In the genomic region with DNA sequence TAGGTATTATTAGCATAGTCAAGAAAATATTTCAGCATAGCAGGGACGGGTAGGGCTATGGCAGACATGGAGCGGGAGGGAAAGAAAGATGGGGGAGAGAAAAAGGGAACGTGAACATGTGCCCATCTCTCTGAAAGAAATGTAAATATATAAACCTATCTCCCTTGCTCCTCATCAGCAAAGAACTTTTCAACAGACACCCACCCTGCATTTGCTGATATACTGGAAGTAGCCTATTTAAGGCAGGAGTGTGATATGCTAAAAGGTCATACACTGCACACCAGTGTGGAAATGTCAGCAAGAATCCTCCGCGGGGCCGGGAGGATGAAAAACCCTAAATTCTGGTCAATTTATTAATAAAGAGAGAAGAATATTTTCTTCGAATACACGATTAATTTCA, we compare ENCODE assay signal across 13 cellular contexts. TPM values are rescaled to one million over a fixed set of nuclear protein-coding genes. Genes with fewer than 3 reads are reported as not detected.
DNase-seq lines count a peak whose midpoint lies in the region; ATAC-seq, FAIRE-seq and TF ChIP-seq lines count a peak whose summit lies in the region.
"Had no signal": no experiment of that assay in that cellular context is flagged by ENCODE, and none has a peak within 500 bp of the region (broad histone marks: within the 10 kb centered on the region; RNA-seq: fewer than 3 reads in every experiment).

No MANE protein-coding gene starts in this region.

- H3K4me2 ChIP-seq in K562 (ENCODE audit: insufficient read depth, low read length) = peak overlapping the region; percentile 79

- intact Hi-C loops in K562 (cut with micrococcal nuclease) = loop anchor here (5.0 kb wide), 1 partner anchor 101 kb away; no protein-coding TSS in a partner anchor
- intact Hi-C loops in lower lobe of right lung (cut with DNase I) = no loop called here
- intact Hi-C loops in gastrocnemius medialis (cut with DNase I; ENCODE audit: low total_unique reads) = loop anchor here (5.0 to 10.0 kb wide), 2 partner anchors 203 to 421 kb away; a partner anchor contains a TSS

- CTCF ChIA-PET in K562 (lab: Yijun Ruan, JAX; ENCODE audit: low intra/inter-chr PET ratio) = no interaction called here

- peak overlapping the region in 1 of 2 experiments; percentile 65; a peak in 2 of 4 replicates for H3K9ac ChIP-seq in K562 (ENCODE audit: insufficient read depth in 1 of 2, low read depth in 2 of 2, low read length in 2 of 2)

- peaks cover 20% of the 10 kb centered on the region for H3K4me1 ChIP-seq in HAP-1
- peaks cover 27 to 45% of the 10 kb centered on the region in 2 experiments for H3K4me1 ChIP-seq in K562 (replicated peaks in 1 of 2; ENCODE audit: control insufficient read depth in 2 of 2, insufficient read depth in 2 of 2, low read length in 2 of 2)
- peaks cover 21% of the 10 kb centered on the region for H3K4me1 ChIP-seq in lower lobe of right lung
- peaks cover 0 to 6% of the 10 kb centered on the region in 2 donors for H3K4me1 ChIP-seq in gastrocnemius medialis

- peak overlapping the region; percentile 43 for H2AFZ ChIP-seq in K562 (ENCODE audit: low read depth, low read length)

- DNase-seq in HAP-1 (ENCODE audit: low spot score in 2 of 2) (no peak), K562 (ENCODE audit: extremely low read depth in 1 of 4, low spot score in 3 of 4) (peak in 1 of 4 experiments; percentile 56), lower lobe of right lung (no peak), iPS-NIHi11 (ENCODE audit: low spot score) (no peak), gastrocnemius medialis (no peak), UCSD-AML1 (lab: John Stamatoyannopoulos, UW; ENCODE audit: unreplicated experiment) (no peak)
- DNase-seq: GF-D8; NCI-H526 treated with DMSO at 0.1 percent for 48 hours; Right ventricle myocardium superior; stimulated activated CD8-positive, alpha-beta memory T cell treated with anti-CD3 and anti-CD28 coated beads, Interleukin-4, amount 100 ng/mL, for 48 hours had no signal

- in situ Hi-C loops in HAP-1 (cut with MboI; ENCODE audit: low sequenced_read_pairs) = no loop called here
- in situ Hi-C loops in K562 (cut with MboI) = no loop called here
- in situ Hi-C loops in gastrocnemius medialis (cut with MboI; ENCODE audit: low sequenced_read_pairs in 4 of 4) = no loop called here

- no peaks in the 10 kb centered on the region for H3K9me1 ChIP-seq in K562 (ENCODE audit: control insufficient read depth, insufficient read depth, low read length)

- 3% methylated on average over 8 of the region's 8 CpGs for WGBS in K562 (ENCODE audit: insufficient coverage, low coverage, missing lambda C conversion rate)

- peak overlapping the region; percentile 61 for H3K4me3 ChIP-seq in HAP-1
- peak overlapping the region; percentile 68 for H3K4me3 ChIP-seq in K562
- H3K4me3 ChIP-seq in lower lobe of right lung = peak overlapping the region; percentile 78
- H3K4me3 ChIP-seq in gastrocnemius medialis = no peak overlapping the region

- TF ChIP-seq EP300 in K562 (IDR thresholded peaks at IDR 0.05; ENCODE audit: low read length) = no peak; the same call in 1 of the 2 replicates

- peaks cover 3% of the 10 kb centered on the region; the same call in 1 of the 2 replicates for H3K9me3 ChIP-seq in HAP-1
- H3K9me3 ChIP-seq in K562 (replicated peaks; ENCODE audit: control insufficient read depth, insufficient read depth, low read depth, low read length) = peaks cover 5% of the 10 kb centered on the region; the same call in 1 of the 2 replicates
- no peaks in the 10 kb centered on the region for H3K9me3 ChIP-seq in lower lobe of right lung
- H3K9me3 ChIP-seq in gastrocnemius medialis = no peaks in the 10 kb centered on the region

- H3K27me3 ChIP-seq in HAP-1 (ENCODE audit: low read depth) (no peaks in the 10 kb centered on the region), K562 (ENCODE audit: control insufficient read depth in 2 of 2, insufficient read depth in 2 of 2, low read length in 2 of 2) (no peaks in the 10 kb centered on the region), lower lobe of right lung (ENCODE audit: low read depth) (no peaks in the 10 kb centered on the region), gastrocnemius medialis (peaks cover 0 to 4% (median 0%) of the 10 kb centered on the region in 3 donors)

- TF ChIP-seq POLR2A in K562 (conservative IDR thresholded peaks at IDR 0.05) = no peak
- TF ChIP-seq POLR2A in gastrocnemius medialis (IDR thresholded peaks at IDR 0.05) = no peak

- FAIRE-seq in K562 (lab: Jason Lieb, UNC) = no peak
- FAIRE-seq: TTC549 had no signal

- peaks cover 80% of the 10 kb centered on the region for H3K79me2 ChIP-seq in K562 (ENCODE audit: control insufficient read depth, insufficient read depth, low read length)

- no peak for TF ChIP-seq CTCF in 22Rv1 (IDR thresholded peaks at IDR 0.05)
- no peak for TF ChIP-seq CTCF in K562 (IDR thresholded peaks at IDR 0.05 in 2 of 3, conservative IDR thresholded peaks at IDR 0.05 in 1 of 3; ENCODE audit: insufficient read depth in 2 of 3, low read depth in 1 of 3, low read length in 3 of 3)
- no peak for TF ChIP-seq CTCF in lower lobe of right lung (IDR thresholded peaks at IDR 0.05)
- TF ChIP-seq CTCF in gastrocnemius medialis (IDR thresholded peaks at IDR 0.05 in 4 of 5, conservative IDR thresholded peaks at IDR 0.05 in 1 of 5) = no peak

- POLR2A ChIA-PET in K562 (lab: Yijun Ruan, JAX) = interaction anchor here (1.1 to 1.7 kb wide), 3 partner anchors 12 to 63 kb away, joined by 3 to 4 read pairs (median 3); no protein-coding TSS in a partner anchor

- H4K20me1 ChIP-seq in K562 (replicated peaks; ENCODE audit: control insufficient read depth, insufficient read depth, low read length) = no peaks in the 10 kb centered on the region

- ATAC-seq in K562 (peak; percentile 7), lower lobe of right lung (no peak), gastrocnemius medialis (no peak), GM21367 (IDR thresholded peaks at IDR 0.05; ENCODE audit: unreplicated experiment) (no peak)

- H3K27ac ChIP-seq in 22Rv1 (peak overlapping the region; percentile 41), K562 (ENCODE audit: extremely low read depth, low read depth, low read length) (peak overlapping the region; percentile 54), lower lobe of right lung (no peak overlapping the region), gastrocnemius medialis (no peak overlapping the region)

- no TSS peak for BruUV-seq in K562 (replicated peaks; lab: Mats Ljungman, UMichigan)

- H3K36me3 ChIP-seq in HAP-1 (replicated peaks) (no peaks in the 10 kb centered on the region; the same call in none of the 2 replicates), K562 (ENCODE audit: control insufficient read depth, insufficient read depth, low read length) (peaks cover 2% of the 10 kb centered on the region), lower lobe of right lung (no peaks in the 10 kb centered on the region), gastrocnemius medialis (no peaks in the 10 kb centered on the region)

- TF ChIP-seq RAD21 in K562 (CRISPR knock-in tag; conservative IDR thresholded peaks at IDR 0.05 in 1 of 2, IDR thresholded peaks at IDR 0.05 in 1 of 2) = no peak

TF ChIP-seq in K562, 482 proteins besides CTCF, POLR2A, EP300 and RAD21 (continues in another document):
- TF ChIP-seq CHCHD3 (CRISPR knock-in tag; IDR thresholded peaks at IDR 0.05) (no peak), SRF (CRISPR knock-in tag; IDR thresholded peaks at IDR 0.05) (no peak), BRD9 (IDR thresholded peaks at IDR 0.05; ENCODE audit: low read depth, partially characterized antibody) (no peak), TBL1XR1 (IDR thresholded peaks at IDR 0.05; ENCODE audit: low read length in 2 of 2) (peak in 1 of 2 experiments; percentile 25; a peak in 1 of 4 replicates), MEF2A (IDR thresholded peaks at IDR 0.05; ENCODE audit: control insufficient read depth, low read depth, low read length) (peak; percentile 35; the same call in 1 of the 2 replicates), YY1 (IDR thresholded peaks at IDR 0.05; ENCODE audit: borderline replicate concordance in 1 of 3, control insufficient read depth in 1 of 3, extremely low read depth in 1 of 3, insufficient read depth in 3 of 3, insufficient read length in 1 of 3, insufficient replicate concordance in 2 of 3, low read depth in 1 of 3, low read length in 2 of 3) (peak in 1 of 3 experiments; percentile 33)
- TF ChIP-seq, protein P1, sequence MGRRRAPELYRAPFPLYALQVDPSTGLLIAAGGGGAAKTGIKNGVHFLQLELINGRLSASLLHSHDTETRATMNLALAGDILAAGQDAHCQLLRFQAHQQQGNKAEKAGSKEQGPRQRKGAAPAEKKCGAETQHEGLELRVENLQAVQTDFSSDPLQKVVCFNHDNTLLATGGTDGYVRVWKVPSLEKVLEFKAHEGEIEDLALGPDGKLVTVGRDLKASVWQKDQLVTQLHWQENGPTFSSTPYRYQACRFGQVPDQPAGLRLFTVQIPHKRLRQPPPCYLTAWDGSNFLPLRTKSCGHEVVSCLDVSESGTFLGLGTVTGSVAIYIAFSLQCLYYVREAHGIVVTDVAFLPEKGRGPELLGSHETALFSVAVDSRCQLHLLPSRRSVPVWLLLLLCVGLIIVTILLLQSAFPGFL (CRISPR knock-in tag; IDR thresholded peaks at IDR 0.05) = no peak
- TF ChIP-seq, protein P2, sequence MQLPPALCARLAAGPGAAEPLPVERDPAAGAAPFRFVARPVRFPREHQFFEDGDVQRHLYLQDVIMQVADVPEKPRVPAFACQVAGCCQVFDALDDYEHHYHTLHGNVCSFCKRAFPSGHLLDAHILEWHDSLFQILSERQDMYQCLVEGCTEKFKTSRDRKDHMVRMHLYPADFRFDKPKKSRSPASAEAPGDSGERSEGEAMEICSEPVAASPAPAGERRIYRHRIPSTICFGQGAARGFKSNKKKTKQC (CRISPR knock-in tag; IDR thresholded peaks at IDR 0.05) = no peak

RNA-seq across cellular contexts. Expression of a gene that starts 1.7 kb away (rescaled TPM):
- total RNA-seq in K562 (2011; cell fraction: chromatin; rRNA removed; ENCODE audit: low replicate concordance) = 112 and 313 TPM in 2 replicates
- total RNA-seq in K562 (2011; cell fraction: nucleolus; rRNA removed) = 47.4 and 65.8 TPM in 2 replicates
- total RNA-seq in K562 (2011; cell fraction: nucleoplasm; rRNA removed) = 143 and 203 TPM in 2 replicates
- 19.2 and 22.8 TPM in 2 replicates for total RNA-seq in K562 (2014; rRNA removed)
- total RNA-seq in K562 (2014; rRNA removed; fragmentation: Illumina TruSeq; extraction: Trizol) = 48.9 and 54.3 TPM in 2 replicates
- 26.1 and 27.9 TPM in 2 replicates for total RNA-seq in K562 (2015; rRNA removed; fragmentation: Illumina TruSeq; extraction: Trizol)
- 42.8 and 44.6 TPM in 2 replicates for total RNA-seq in K562 (2021)
- 101 and 122 TPM in 2 replicates for polyA plus RNA-seq in K562 (2011; rRNA removed)
- polyA plus RNA-seq in K562 (2011; cell fraction: cytosol; rRNA removed) = 18.7 and 42.5 TPM in 2 replicates
- 251 and 267 TPM in 2 replicates for polyA plus RNA-seq in K562 (2011; cell fraction: nucleus; rRNA removed)
- 19.2 and 19.7 TPM in 2 replicates for polyA plus RNA-seq in K562 (2012)
- 43.9 and 44.4 TPM in 2 replicates for polyA plus RNA-seq in K562 (2014; fragmentation: Illumina TruSeq; extraction: Trizol)
- polyA plus RNA-seq in K562 (2014; fragmentation: Nextera tagmentation; extraction: Ambion mirVana) = 10 to 100 TPM in 1 of 2 experiments, 1 to 10 TPM in 1; 8.4 to 11.2 TPM
- polyA plus RNA-seq in K562 (2014; rRNA removed) = 27.6 and 31.1 TPM in 2 replicates
- polyA minus RNA-seq in K562 (2011; rRNA and poly(A)+ RNA removed) = 107 and 132 TPM in 2 replicates
- 31.1 and 32.9 TPM in 2 replicates for polyA minus RNA-seq in K562 (2011; cell fraction: cytosol; rRNA and poly(A)+ RNA removed)
- polyA minus RNA-seq in K562 (2011; cell fraction: nucleus; rRNA and poly(A)+ RNA removed) = 59.0 and 76.9 TPM in 2 replicates
- 36.5 TPM for total RNA-seq in lower lobe of right lung
- 1 to 10 TPM in 3 of 4 donors, under 1 TPM in 1; 0.83 to 5.8 (median 3.9) TPM for total RNA-seq in gastrocnemius medialis

Comparison
In these comparisons a context has a peak if more than half of its experiments do, and no peak if none do; other contexts are left out.
1. H3K27ac ChIP-seq: peak in 22Rv1 (single experiment) and K562 (single experiment); none in lower lobe of right lung (single experiment) and gastrocnemius medialis (0 of 4).
2. H3K4me3 ChIP-seq: peak in HAP-1 (single experiment), K562 (single experiment) and lower lobe of right lung (single experiment); none in gastrocnemius medialis (0 of 4).